In the genomic region with DNA sequence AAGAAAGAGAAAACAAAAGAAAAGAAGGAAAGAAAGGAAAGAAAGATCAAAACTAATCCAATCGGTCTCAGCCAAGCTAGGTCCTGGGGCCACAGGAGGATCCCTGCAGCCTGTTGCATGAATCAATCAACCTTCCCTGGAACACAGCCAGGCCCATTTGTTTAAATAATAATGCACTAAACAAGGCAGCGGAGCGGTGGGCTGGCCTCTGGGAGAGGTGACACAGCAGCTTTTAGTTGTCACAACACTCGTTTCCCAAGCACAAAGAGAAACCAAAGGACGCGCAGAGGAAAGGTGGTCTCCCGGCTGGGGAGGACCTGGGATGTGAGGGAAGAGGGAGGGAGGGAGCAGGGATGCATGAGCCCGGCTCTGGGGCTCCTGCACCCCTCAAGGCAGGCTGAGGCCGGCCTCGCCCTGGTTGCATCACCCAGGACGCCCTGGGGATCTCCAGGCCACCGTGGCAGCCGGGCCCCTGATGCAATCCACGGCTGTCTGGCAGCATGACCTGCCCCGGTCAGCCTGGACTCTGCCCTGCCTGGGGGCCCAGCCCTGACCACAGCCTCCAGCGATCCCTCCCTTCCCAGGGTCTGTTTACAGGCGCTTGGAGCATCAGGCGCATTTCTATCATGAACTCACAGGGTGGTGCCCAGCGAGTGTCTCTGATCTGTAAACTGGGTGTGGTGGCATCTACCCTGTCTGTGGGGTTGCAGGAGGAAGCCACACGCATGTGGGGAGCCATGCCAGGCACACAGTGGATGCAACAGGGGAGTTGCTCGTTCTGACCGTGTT, we compare ENCODE assay signal across 9 cellular contexts. TPM values are rescaled to one million over a fixed set of nuclear protein-coding genes. Genes with fewer than 3 reads are reported as not detected.
DNase-seq lines count a peak whose midpoint lies in the region; ATAC-seq and TF ChIP-seq lines count a peak whose summit lies in the region.
"Had no signal": no experiment of that assay in that cellular context is flagged by ENCODE, and none has a peak within 500 bp of the region (broad histone marks: within the 10 kb centered on the region; RNA-seq: fewer than 3 reads in every experiment).

No MANE protein-coding gene starts in this region.

- H3K4me3 Mint-ChIP-seq in activated CD4-positive, alpha-beta T cell treated with anti-CD3 and anti-CD28 coated beads for 36 hours, result no peak overlapping the region

- no peak for TF ChIP-seq POLR2A in lower leg skin (IDR thresholded peaks at IDR 0.05)

- POLR2A ChIA-PET in activated CD4-positive, alpha-beta T cell treated with anti-CD3 and anti-CD28 coated beads for 36 hours (lab: Charles Lee), result no interaction called here

- H3K27ac Mint-ChIP-seq in activated CD4-positive, alpha-beta T cell treated with anti-CD3 and anti-CD28 coated beads for 36 hours, result peak overlapping the region; percentile 4

- ATAC-seq in activated CD4-positive, alpha-beta T cell treated with anti-CD3 and anti-CD28 coated beads for 36 hours, result peak; percentile 36
- ATAC-seq in HG03442 (IDR thresholded peaks at IDR 0.05; ENCODE audit: unreplicated experiment) (no peak), GM19351 (IDR thresholded peaks at IDR 0.05; ENCODE audit: unreplicated experiment) (no peak), GM21447 (IDR thresholded peaks at IDR 0.05; ENCODE audit: unreplicated experiment) (no peak)

- H3K9me3 Mint-ChIP-seq in activated CD4-positive, alpha-beta T cell treated with anti-CD3 and anti-CD28 coated beads for 36 hours (ENCODE audit: low read depth), result no peaks in the 10 kb centered on the region

- H3K4me1 Mint-ChIP-seq in activated CD4-positive, alpha-beta T cell treated with anti-CD3 and anti-CD28 coated beads for 36 hours, result peaks cover 2% of the 10 kb centered on the region

- no peak for TF ChIP-seq CTCF in coronary artery (IDR thresholded peaks at IDR 0.05)
- TF ChIP-seq CTCF in lower leg skin (IDR thresholded peaks at IDR 0.05), result peak in 1 of 3 donors; percentile 81

- peaks cover 5% of the 10 kb centered on the region for H3K27me3 Mint-ChIP-seq in activated CD4-positive, alpha-beta T cell treated with anti-CD3 and anti-CD28 coated beads for 36 hours

- 15 to 22% methylated on average over 21 to 22 of the region's 22 CpGs for WGBS in lower leg skin, 2 donors

- peak overlapping the region; percentile 38 for H3K4me3 ChIP-seq in coronary artery
- no peak overlapping the region for H3K4me3 ChIP-seq in lower leg skin (ENCODE audit: low read depth, poor library complexity, severe bottlenecking)

- peak; percentile 18 for DNase-seq in activated CD4-positive, alpha-beta T cell treated with anti-CD3 and anti-CD28 coated beads for 36 hours
- no peak for DNase-seq in activated CD4-positive, alpha-beta T cell treated with anti-CD3 and anti-CD28 coated beads, Interleukin-2, amount 50 U/mL, for 1 hour
- DNase-seq in NCI-H748 treated with DMSO at 0.1 percent for 48 hours (lab: John Stamatoyannopoulos, UW) (peak; percentile 64), coronary artery (ENCODE audit: low spot score) (no peak), lower leg skin (ENCODE audit: low spot score in 2 of 2) (peak; percentile 46 to 91)
- DNase-seq: DND-41 had no signal

- intact Hi-C loops in activated CD4-positive, alpha-beta T cell treated with anti-CD3 and anti-CD28 coated beads for 36 hours (cut with DNase I, micrococcal nuclease), result no loop called here
- intact Hi-C loops in lower leg skin (cut with DNase I; ENCODE audit: low total_unique reads), result no loop called here

- H3K27ac ChIP-seq in coronary artery, result peak overlapping the region in 1 of 2 donors; percentile 22

- CTCF ChIA-PET in activated CD4-positive, alpha-beta T cell treated with anti-CD3 and anti-CD28 coated beads for 36 hours (lab: Charles Lee), result no interaction called here

- no peaks in the 10 kb centered on the region for H3K36me3 Mint-ChIP-seq in activated CD4-positive, alpha-beta T cell treated with anti-CD3 and anti-CD28 coated beads for 36 hours (ENCODE audit: low read depth)

RNA-seq across cellular contexts. Expression of a gene that starts 32.5 kb away (rescaled TPM):
- not detected for total RNA-seq in activated CD4-positive, alpha-beta T cell treated with anti-CD3 and anti-CD28 coated beads for 36 hours
- total RNA-seq in lower leg skin, result 10 to 100 TPM in 1 of 4 donors, 1 to 10 TPM in 3; 5.4 to 11.6 (median 5.7) TPM

RNA-seq across cellular contexts. Expression of a gene that starts 33.8 kb away (rescaled TPM):
- 10 to 100 TPM; 12.9 to 14.4 TPM for total RNA-seq in activated CD4-positive, alpha-beta T cell treated with anti-CD3 and anti-CD28 coated beads for 36 hours
- 100 to 1,000 TPM in 1 of 4 donors, 10 to 100 TPM in 3; 42.8 to 117 (median 46.1) TPM for total RNA-seq in lower leg skin

Comparison
In these comparisons a context has a peak if more than half of its experiments do, and no peak if none do; other contexts are left out.
1. DNase-seq: peak in activated CD4-positive, alpha-beta T cell treated with anti-CD3 and anti-CD28 coated beads for 36 hours (single experiment), NCI-H748 treated with DMSO at 0.1 percent for 48 hours (single experiment) and lower leg skin (2 of 2); none in activated CD4-positive, alpha-beta T cell treated with anti-CD3 and anti-CD28 coated beads, Interleukin-2, amount 50 U/mL, for 1 hour (single experiment) and coronary artery (single experiment).
2. RNA of a gene that starts 32.5 kb away (total RNA-seq): 5.4 to 11.6 TPM in lower leg skin; not detected in activated CD4-positive, alpha-beta T cell treated with anti-CD3 and anti-CD28 coated beads for 36 hours; every median in the first group is over 4 times any median in the second.